10 cellular contexts compared by ENCODE assay signal in genomic region chr11:128417607-128418324, GRCh38.
DNase-seq lines count a peak whose midpoint lies in the region; TF ChIP-seq lines count a peak whose summit lies in the region.
"Had no signal": no experiment of that assay in that cellular context is flagged by ENCODE, and none has a peak within 500 bp of the region (broad histone marks: within the 10 kb centered on the region; RNA-seq: fewer than 3 reads in every experiment).

No MANE protein-coding gene starts in this region.

- peaks cover 8% of the 10 kb centered on the region for H3K4me1 ChIP-seq in hepatocyte (ENCODE audit: insufficient read depth)

- no peak overlapping the region for H2AFZ ChIP-seq in hepatocyte

- no peaks in the 10 kb centered on the region for H3K9me3 ChIP-seq in hepatocyte (ENCODE audit: low read depth)

- WGBS in hepatocyte (ENCODE audit: low lambda C conversion rate, missing lambda C conversion rate): 74% methylated on average over 5 of the region's 5 CpGs

- H3K9me2 ChIP-seq in hepatocyte (replicated peaks; ENCODE audit: insufficient read depth): no peaks in the 10 kb centered on the region

- in situ Hi-C loops in brain microvascular endothelial cell (cut with HindIII; ENCODE audit: low pct_ligation_motif_present, low sequenced_read_pairs): no loop called here

- DNase-seq in HCEC 1CT (peak; percentile 93), brain microvascular endothelial cell (peak; percentile 81), left kidney (ENCODE audit: low read depth, low spot score) (peak; percentile 43), stromal cell of bone marrow (ENCODE audit: low read depth) (peak; percentile 89), hepatocyte (ENCODE audit: low spot score) (no peak), T-helper 2 cell (no peak), COR-L47 (lab: John Stamatoyannopoulos, UW) (no peak)
- DNase-seq: activated CD4-positive, alpha-beta memory T cell treated with anti-CD3 and anti-CD28 coated beads for 36 hours; mammary epithelial cell; NCI-H524 treated with DMSO at 0.1 percent for 48 hours had no signal

- H4K20me1 ChIP-seq in hepatocyte (ENCODE audit: insufficient read depth, poor library complexity, severe bottlenecking): no peaks in the 10 kb centered on the region

- no peaks in the 10 kb centered on the region for H3K36me3 ChIP-seq in brain microvascular endothelial cell (replicated peaks)
- H3K36me3 ChIP-seq in hepatocyte (replicated peaks; ENCODE audit: insufficient read depth, low read depth): no peaks in the 10 kb centered on the region

- TF ChIP-seq CTCF in brain microvascular endothelial cell (IDR thresholded peaks at IDR 0.05; ENCODE audit: low read depth, low read length, missing control alignments): no peak
- TF ChIP-seq CTCF in hepatocyte (IDR thresholded peaks at IDR 0.05; ENCODE audit: poor library complexity): no peak

- H3K27ac ChIP-seq in brain microvascular endothelial cell (peak overlapping the region; percentile 56), hepatocyte (no peak overlapping the region)

- no peaks in the 10 kb centered on the region for H3K79me2 ChIP-seq in hepatocyte

- H3K4me2 ChIP-seq in hepatocyte: no peak overlapping the region

- H3K4me3 ChIP-seq in brain microvascular endothelial cell (ENCODE audit: low read depth, low read length): no peak overlapping the region
- no peak overlapping the region for H3K4me3 ChIP-seq in hepatocyte

- H3K27me3 ChIP-seq in brain microvascular endothelial cell (replicated peaks): no peaks in the 10 kb centered on the region
- no peaks in the 10 kb centered on the region for H3K27me3 ChIP-seq in hepatocyte

Comparison
In these comparisons a context has a peak if more than half of its experiments do, and no peak if none do; other contexts are left out.
1. DNase-seq: peak in HCEC 1CT (single experiment), brain microvascular endothelial cell (single experiment), left kidney (single experiment) and stromal cell of bone marrow (single experiment); none in hepatocyte (single experiment), T-helper 2 cell (0 of 5) and COR-L47 (single experiment).